In the genomic region with DNA sequence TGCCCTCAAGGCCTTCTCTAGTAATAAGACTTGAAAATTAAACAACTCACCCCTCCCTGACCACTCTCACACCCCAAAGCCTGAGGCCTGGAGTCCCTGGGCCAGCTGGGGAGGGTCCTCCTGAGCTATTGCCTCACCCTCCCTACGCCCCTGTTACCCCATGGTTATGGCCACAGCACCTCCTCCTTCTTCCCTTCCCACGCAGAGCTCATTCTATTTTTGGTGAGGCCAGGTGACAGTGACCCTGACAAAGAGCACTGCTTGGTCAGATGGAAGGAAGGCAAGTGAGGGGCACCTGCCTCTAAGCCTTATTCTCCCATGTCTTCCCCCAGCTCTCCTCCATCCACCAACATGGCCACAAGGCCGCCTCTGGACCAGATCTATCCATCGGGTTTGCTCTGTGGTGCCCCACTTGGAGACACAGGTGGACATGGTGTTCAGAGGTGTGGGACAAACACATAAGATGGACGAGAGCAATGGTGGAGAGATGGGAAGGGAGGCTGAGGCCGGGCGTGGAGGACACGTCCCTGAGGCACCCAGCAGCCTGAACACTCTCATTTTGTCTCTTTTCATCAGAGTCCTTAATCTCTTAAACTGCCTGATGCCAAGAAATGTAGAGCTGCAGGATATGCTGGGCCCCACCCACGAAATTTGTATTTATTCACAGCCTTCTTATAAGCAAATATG, we compare ENCODE assay signal across 1 cellular context.
TF ChIP-seq lines count a peak whose summit lies in the region.

No MANE protein-coding gene starts in this region.

TF ChIP-seq in H1, 55 proteins besides CTCF, POLR2A, EP300 and RAD21:
- TF ChIP-seq, protein P1, sequence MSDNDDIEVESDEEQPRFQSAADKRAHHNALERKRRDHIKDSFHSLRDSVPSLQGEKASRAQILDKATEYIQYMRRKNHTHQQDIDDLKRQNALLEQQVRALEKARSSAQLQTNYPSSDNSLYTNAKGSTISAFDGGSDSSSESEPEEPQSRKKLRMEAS (IDR thresholded peaks at IDR 0.05) = no peak
- TF ChIP-seq SRF (IDR thresholded peaks at IDR 0.05; ENCODE audit: low read depth, low read length) (no peak), CHD2 (IDR thresholded peaks at IDR 0.05; ENCODE audit: low read length) (no peak), CBX8 (IDR thresholded peaks at IDR 0.05; ENCODE audit: borderline replicate concordance, low read depth, low read length) (no peak), HDAC6 (IDR thresholded peaks at IDR 0.05; ENCODE audit: low read depth, low read length) (no peak), POU5F1 (IDR thresholded peaks at IDR 0.05; ENCODE audit: low read depth, low read length) (no peak), RNF2 (IDR thresholded peaks at IDR 0.05; ENCODE audit: borderline replicate concordance, low read depth, low read length, missing control alignments, poor library complexity, severe bottlenecking) (no peak), ASH2L (IDR thresholded peaks at IDR 0.05; ENCODE audit: low read length) (no peak), JUN (IDR thresholded peaks at IDR 0.05; ENCODE audit: low read depth, low read length) (no peak), KDM1A (IDR thresholded peaks at IDR 0.05; ENCODE audit: borderline replicate concordance, low read length) (no peak), SP2 (IDR thresholded peaks at IDR 0.05; ENCODE audit: low read length) (no peak), GTF2F1 (IDR thresholded peaks at IDR 0.05; ENCODE audit: borderline replicate concordance, low read depth, low read length) (no peak), SAP30 (IDR thresholded peaks at IDR 0.05; ENCODE audit: insufficient read depth, insufficient replicate concordance, low read length) (no peak), JUND (IDR thresholded peaks at IDR 0.05; ENCODE audit: low read length) (no peak), CBX5 (IDR thresholded peaks at IDR 0.05; ENCODE audit: low read depth, low read length) (no peak)
- TF ChIP-seq, protein P2, sequence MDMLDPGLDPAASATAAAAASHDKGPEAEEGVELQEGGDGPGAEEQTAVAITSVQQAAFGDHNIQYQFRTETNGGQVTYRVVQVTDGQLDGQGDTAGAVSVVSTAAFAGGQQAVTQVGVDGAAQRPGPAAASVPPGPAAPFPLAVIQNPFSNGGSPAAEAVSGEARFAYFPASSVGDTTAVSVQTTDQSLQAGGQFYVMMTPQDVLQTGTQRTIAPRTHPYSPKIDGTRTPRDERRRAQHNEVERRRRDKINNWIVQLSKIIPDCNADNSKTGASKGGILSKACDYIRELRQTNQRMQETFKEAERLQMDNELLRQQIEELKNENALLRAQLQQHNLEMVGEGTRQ (IDR thresholded peaks at IDR 0.05; ENCODE audit: low read length) = no peak
- TF ChIP-seq, protein P3, sequence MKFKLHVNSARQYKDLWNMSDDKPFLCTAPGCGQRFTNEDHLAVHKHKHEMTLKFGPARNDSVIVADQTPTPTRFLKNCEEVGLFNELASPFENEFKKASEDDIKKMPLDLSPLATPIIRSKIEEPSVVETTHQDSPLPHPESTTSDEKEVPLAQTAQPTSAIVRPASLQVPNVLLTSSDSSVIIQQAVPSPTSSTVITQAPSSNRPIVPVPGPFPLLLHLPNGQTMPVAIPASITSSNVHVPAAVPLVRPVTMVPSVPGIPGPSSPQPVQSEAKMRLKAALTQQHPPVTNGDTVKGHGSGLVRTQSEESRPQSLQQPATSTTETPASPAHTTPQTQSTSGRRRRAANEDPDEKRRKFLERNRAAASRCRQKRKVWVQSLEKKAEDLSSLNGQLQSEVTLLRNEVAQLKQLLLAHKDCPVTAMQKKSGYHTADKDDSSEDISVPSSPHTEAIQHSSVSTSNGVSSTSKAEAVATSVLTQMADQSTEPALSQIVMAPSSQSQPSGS (IDR thresholded peaks at IDR 0.05; ENCODE audit: low read length) = no peak
